In the genomic region with DNA sequence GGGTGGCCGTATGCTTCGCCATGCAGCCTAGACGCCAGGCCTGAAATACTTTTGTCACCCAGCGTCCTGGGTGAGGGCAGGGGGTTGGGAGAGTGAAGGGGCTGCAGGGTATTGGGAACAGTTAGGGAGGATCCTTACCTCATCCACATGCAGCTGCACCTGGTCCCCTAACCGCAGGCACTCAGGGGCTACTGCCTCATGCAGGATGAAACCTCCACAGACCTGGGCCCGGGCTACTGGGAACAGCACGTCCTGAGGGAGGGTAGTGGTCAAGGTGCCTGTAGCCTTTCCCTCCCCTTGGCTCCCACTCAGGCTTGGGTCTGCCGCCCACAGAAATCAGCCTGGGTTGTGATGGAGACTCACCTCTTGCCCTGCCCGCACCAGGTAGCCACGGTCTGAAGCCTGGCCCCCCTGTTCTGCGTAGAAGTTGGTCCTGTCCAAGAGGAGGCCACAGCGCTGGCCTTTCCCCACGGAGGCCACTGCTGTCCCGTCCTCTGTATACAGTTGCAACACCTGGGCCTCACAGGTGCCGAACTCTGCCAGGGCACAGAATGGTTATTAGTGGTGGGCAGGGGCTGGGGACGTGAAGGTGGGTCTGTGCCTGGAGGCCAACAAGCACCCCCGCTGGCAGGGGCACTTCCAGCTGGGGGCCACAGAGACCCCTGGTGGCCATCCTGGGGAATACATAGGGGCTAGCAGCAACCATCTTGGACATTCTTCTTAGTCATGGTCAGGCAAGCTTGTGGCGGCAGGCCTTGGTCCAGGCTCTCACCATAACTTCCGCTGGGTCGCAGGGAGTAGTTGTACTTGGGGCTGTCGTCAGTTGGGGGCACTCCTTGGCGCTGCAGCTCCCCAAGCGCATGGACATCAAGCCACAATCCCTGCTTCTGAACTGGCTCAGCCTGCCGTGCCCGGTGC, we compare ENCODE assay signal across 1 cellular context.
TF ChIP-seq lines count a peak whose summit lies in the region.

No MANE protein-coding gene starts in this region.

TF ChIP-seq in K562, 482 proteins besides CTCF, POLR2A, EP300 and RAD21 (continued from another document):
- TF ChIP-seq, protein P1, sequence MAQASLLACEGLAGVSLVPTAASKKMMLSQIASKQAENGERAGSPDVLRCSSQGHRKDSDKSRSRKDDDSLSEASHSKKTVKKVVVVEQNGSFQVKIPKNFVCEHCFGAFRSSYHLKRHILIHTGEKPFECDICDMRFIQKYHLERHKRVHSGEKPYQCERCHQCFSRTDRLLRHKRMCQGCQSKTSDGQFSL (CRISPR knock-in tag; IDR thresholded peaks at IDR 0.05) = peak; percentile 75
- TF ChIP-seq, protein P1 (tag; IDR thresholded peaks at IDR 0.05) = no peak
- TF ChIP-seq ZNF263 (CRISPR knock-in tag; IDR thresholded peaks at IDR 0.05; ENCODE audit: borderline replicate concordance) = no peak
- TF ChIP-seq ZBTB7A (IDR thresholded peaks at IDR 0.05; ENCODE audit: borderline replicate concordance, control insufficient read depth, low read depth, low read length) = peak; percentile 77
- peak; percentile 34 to 92 (median 85) for TF ChIP-seq YY1 (IDR thresholded peaks at IDR 0.05; ENCODE audit: borderline replicate concordance in 1 of 3, control insufficient read depth in 1 of 3, extremely low read depth in 1 of 3, insufficient read depth in 3 of 3, insufficient read length in 1 of 3, insufficient replicate concordance in 2 of 3, low read depth in 1 of 3, low read length in 2 of 3)
- no peak for TF ChIP-seq MLLT1 (IDR thresholded peaks at IDR 0.05)
- peak; percentile 45; the same call in 1 of the 2 replicates for TF ChIP-seq ZKSCAN1 (IDR thresholded peaks at IDR 0.05; ENCODE audit: low read depth, low read length)
- TF ChIP-seq HNRNPUL1 (IDR thresholded peaks at IDR 0.05; ENCODE audit: low read length) = no peak
- peak; percentile 8 for TF ChIP-seq CTCFL (IDR thresholded peaks at IDR 0.05; ENCODE audit: borderline replicate concordance, insufficient read depth, low read depth, low read length, poor library complexity, severe bottlenecking)
- TF ChIP-seq JUND (IDR thresholded peaks at IDR 0.05; ENCODE audit: borderline replicate concordance, low read depth, low read length) = 0 out of 2 replicates have a peak, but pooled peaks have one; percentile 17
- TF ChIP-seq JUND (tag; IDR thresholded peaks at IDR 0.05; ENCODE audit: borderline replicate concordance, low read depth, low read length) = 0 out of 3 replicates have a peak, but pooled peaks have one; percentile 11
- 0 out of 2 replicates have a peak, but pooled peaks have one; percentile 35 for TF ChIP-seq E2F5 (CRISPR knock-in tag; IDR thresholded peaks at IDR 0.05)
- TF ChIP-seq, protein P2, sequence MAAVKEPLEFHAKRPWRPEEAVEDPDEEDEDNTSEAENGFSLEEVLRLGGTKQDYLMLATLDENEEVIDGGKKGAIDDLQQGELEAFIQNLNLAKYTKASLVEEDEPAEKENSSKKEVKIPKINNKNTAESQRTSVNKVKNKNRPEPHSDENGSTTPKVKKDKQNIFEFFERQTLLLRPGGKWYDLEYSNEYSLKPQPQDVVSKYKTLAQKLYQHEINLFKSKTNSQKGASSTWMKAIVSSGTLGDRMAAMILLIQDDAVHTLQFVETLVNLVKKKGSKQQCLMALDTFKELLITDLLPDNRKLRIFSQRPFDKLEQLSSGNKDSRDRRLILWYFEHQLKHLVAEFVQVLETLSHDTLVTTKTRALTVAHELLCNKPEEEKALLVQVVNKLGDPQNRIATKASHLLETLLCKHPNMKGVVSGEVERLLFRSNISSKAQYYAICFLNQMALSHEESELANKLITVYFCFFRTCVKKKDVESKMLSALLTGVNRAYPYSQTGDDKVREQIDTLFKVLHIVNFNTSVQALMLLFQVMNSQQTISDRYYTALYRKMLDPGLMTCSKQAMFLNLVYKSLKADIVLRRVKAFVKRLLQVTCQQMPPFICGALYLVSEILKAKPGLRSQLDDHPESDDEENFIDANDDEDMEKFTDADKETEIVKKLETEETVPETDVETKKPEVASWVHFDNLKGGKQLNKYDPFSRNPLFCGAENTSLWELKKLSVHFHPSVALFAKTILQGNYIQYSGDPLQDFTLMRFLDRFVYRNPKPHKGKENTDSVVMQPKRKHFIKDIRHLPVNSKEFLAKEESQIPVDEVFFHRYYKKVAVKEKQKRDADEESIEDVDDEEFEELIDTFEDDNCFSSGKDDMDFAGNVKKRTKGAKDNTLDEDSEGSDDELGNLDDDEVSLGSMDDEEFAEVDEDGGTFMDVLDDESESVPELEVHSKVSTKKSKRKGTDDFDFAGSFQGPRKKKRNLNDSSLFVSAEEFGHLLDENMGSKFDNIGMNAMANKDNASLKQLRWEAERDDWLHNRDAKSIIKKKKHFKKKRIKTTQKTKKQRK (IDR thresholded peaks at IDR 0.05; ENCODE audit: borderline replicate concordance, low read depth, low read length) = no peak
TF ChIP-seq in K562: peak in this region for 30.
